In genomic region chr6:32110632-32111031, GRCh38 we compare ENCODE assay signal across 9 cellular contexts. TPM values are rescaled to one million over a fixed set of nuclear protein-coding genes. Genes with fewer than 3 reads are reported as not detected.
DNase-seq lines count a peak whose midpoint lies in the region; ATAC-seq and TF ChIP-seq lines count a peak whose summit lies in the region.
"Had no signal": no experiment of that assay in that cellular context is flagged by ENCODE, and none has a peak within 500 bp of the region (broad histone marks: within the 10 kb centered on the region; RNA-seq: fewer than 3 reads in every experiment).

No MANE protein-coding gene starts in this region.

- no peak overlapping the region for H3K4me3 ChIP-seq in Panc1 (ENCODE audit: low read depth in 2 of 2, low read length in 2 of 2)

- H3K4me3 Mint-ChIP-seq in T-helper 2 cell treated with Interferon-gamma antibody and Interleukin-4, amounts not matched to agents 5 μg/mL and 100 μg/mL, for 36 hours: no peak overlapping the region

- peaks cover 19% of the 10 kb centered on the region for H3K27me3 Mint-ChIP-seq in T-helper 2 cell treated with Interferon-gamma antibody and Interleukin-4, amounts not matched to agents 5 μg/mL and 100 μg/mL, for 36 hours (ENCODE audit: low read depth)

- H3K9me3 ChIP-seq in Panc1 (ENCODE audit: control insufficient read depth, insufficient read depth, low read depth, low read length): no peaks in the 10 kb centered on the region

- no peaks in the 10 kb centered on the region for H3K9me3 Mint-ChIP-seq in T-helper 2 cell treated with Interferon-gamma antibody and Interleukin-4, amounts not matched to agents 5 μg/mL and 100 μg/mL, for 36 hours

- CTCF ChIA-PET in Panc1 (lab: Charles Lee): no interaction called here

- no peak for DNase-seq in Panc1 (ENCODE audit: low read depth, low spot score)
- DNase-seq in mucosa of gallbladder (ENCODE audit: low spot score): peak; percentile 24
- no peak for DNase-seq in COLO829 (ENCODE audit: low spot score)
- no peak for DNase-seq in T-helper 2 cell treated with Interferon-gamma antibody and Interleukin-4, amounts not matched to agents 5 μg/mL and 100 μg/mL, for 36 hours (ENCODE audit: low spot score)
- DNase-seq: caudate nucleus; glutamatergic neuron; NCI-H446; stimulated activated CD4-positive, alpha-beta T cell treated with anti-CD3 and anti-CD28 coated beads, Interleukin-4, amount 100 ng/mL, for 1 hour had no signal

- peak; percentile 9; the same call in 1 of the 2 replicates for ATAC-seq in Panc1

- POLR2A ChIA-PET in Panc1 (lab: Charles Lee): no interaction called here

- intact Hi-C loops in Panc1 (cut with micrococcal nuclease; ENCODE audit: unreplicated experiment): loop anchor here (10.0 kb wide), 1 partner anchor 84 kb away; the partner anchor contains the start of genes GPSM3 and PBX2

- in situ Hi-C loops in Panc1 (cut with HindIII; ENCODE audit: low pct_unique_long_range_greater_than_20kb, low sequenced_read_pairs): no loop called here

- no peak overlapping the region for H3K27ac ChIP-seq in Panc1 (ENCODE audit: low read length)
- H3K27ac ChIP-seq: C4-2B had no signal

- H3K36me3 Mint-ChIP-seq in T-helper 2 cell treated with Interferon-gamma antibody and Interleukin-4, amounts not matched to agents 5 μg/mL and 100 μg/mL, for 36 hours (ENCODE audit: low read depth): peaks cover 5% of the 10 kb centered on the region

- BruUV-seq in Panc1 (replicated peaks; lab: Mats Ljungman, UMichigan): no TSS peak

- peaks cover 2% of the 10 kb centered on the region; the same call in 1 of the 2 replicates for H3K27me3 ChIP-seq in Panc1 (ENCODE audit: control insufficient read depth, insufficient read depth, low read length)

- H3K4me1 Mint-ChIP-seq in T-helper 2 cell treated with Interferon-gamma antibody and Interleukin-4, amounts not matched to agents 5 μg/mL and 100 μg/mL, for 36 hours (ENCODE audit: low read depth): no peaks in the 10 kb centered on the region

- TF ChIP-seq CTCF in Panc1 (IDR thresholded peaks at IDR 0.05): no peak

- no peaks in the 10 kb centered on the region for H3K36me3 ChIP-seq in Panc1 (ENCODE audit: control insufficient read depth, insufficient read depth, low read length)

- H3K4me1 ChIP-seq in Panc1 (ENCODE audit: control insufficient read depth, insufficient read depth, low read length): peaks cover 4% of the 10 kb centered on the region; the same call in 1 of the 2 replicates

- no peak overlapping the region for H3K27ac Mint-ChIP-seq in T-helper 2 cell treated with Interferon-gamma antibody and Interleukin-4, amounts not matched to agents 5 μg/mL and 100 μg/mL, for 36 hours

RNA-seq across cellular contexts. Expression of gene TNXB, which starts 1.5 kb away (rescaled TPM):
- 1.8 TPM for total RNA-seq in Panc1 (2021; ENCODE audit: unreplicated experiment)
- 0.42 TPM for polyA plus RNA-seq in Panc1 (2012; ENCODE audit: insufficient read length)
- total RNA-seq in mucosa of gallbladder: 30.1 TPM

RNA-seq across cellular contexts. Expression of gene ATF6B, which starts 17.4 kb away (rescaled TPM):
- total RNA-seq in Panc1 (2021; ENCODE audit: unreplicated experiment): 127 TPM
- 121 TPM for polyA plus RNA-seq in Panc1 (2012; ENCODE audit: insufficient read length)
- total RNA-seq in mucosa of gallbladder: 119 TPM

RNA-seq across cellular contexts. Expression of gene FKBPL, which starts 19.5 kb away (rescaled TPM):
- total RNA-seq in Panc1 (2021; ENCODE audit: unreplicated experiment): 7.4 TPM
- polyA plus RNA-seq in Panc1 (2012; ENCODE audit: insufficient read length): 6.2 TPM
- total RNA-seq in mucosa of gallbladder: 5.0 TPM

RNA-seq across cellular contexts. Expression of gene PRRT1, which starts 41.1 kb away (rescaled TPM):
- total RNA-seq in Panc1 (2021; ENCODE audit: unreplicated experiment) (1.3 TPM), mucosa of gallbladder (3.7 TPM)
- 2.7 TPM for polyA plus RNA-seq in Panc1 (2012; ENCODE audit: insufficient read length)

RNA-seq across cellular contexts. Expression of gene PPT2, which starts 43.3 kb away (rescaled TPM):
- 20.1 TPM for total RNA-seq in Panc1 (2021; ENCODE audit: unreplicated experiment)
- polyA plus RNA-seq in Panc1 (2012; ENCODE audit: insufficient read length): 15.2 TPM
- 17.4 TPM for total RNA-seq in mucosa of gallbladder

Comparison
In these comparisons a context has a peak if more than half of its experiments do, and no peak if none do; other contexts are left out.
1. RNA of gene TNXB, which starts 1.5 kb away (total RNA-seq): 30.1 TPM in mucosa of gallbladder (single experiment); 1.8 TPM in Panc1 (single experiment); every median in the first group is over 10 times any median in the second.